In genomic region chr4:10296730-10297129, GRCh38 we compare ENCODE assay signal across 13 cellular contexts.
DNase-seq lines count a peak whose midpoint lies in the region; ATAC-seq and TF ChIP-seq lines count a peak whose summit lies in the region.
"Had no signal": no experiment of that assay in that cellular context is flagged by ENCODE, and none has a peak within 500 bp of the region (broad histone marks: within the 10 kb centered on the region; RNA-seq: fewer than 3 reads in every experiment).

No MANE protein-coding gene starts in this region.

- ATAC-seq in esophagus mucosa, result peak; percentile 38
- no peak for ATAC-seq in HG02852 (IDR thresholded peaks at IDR 0.05; ENCODE audit: unreplicated experiment)
- ATAC-seq in stimulated activated naive CD8-positive, alpha-beta T cell treated with anti-CD3 and anti-CD28 coated beads, Interleukin-15, Interleukin-2, amounts not matched to agents 100 U/mL and 50 U/mL, for 24 hours, result no peak

- H3K9me3 Mint-ChIP-seq in nephron, result no peaks in the 10 kb centered on the region

- no peak for TF ChIP-seq CTCF in nephron (IDR thresholded peaks at IDR 0.05; ENCODE audit: unreplicated experiment in 3 of 3)

- H3K36me3 Mint-ChIP-seq in nephron (ENCODE audit: low read depth), result no peaks in the 10 kb centered on the region

- peaks cover 6% of the 10 kb centered on the region for H3K4me1 Mint-ChIP-seq in nephron
- H3K4me1 Mint-ChIP-seq: B cell had no signal

- DNase-seq in AG20443 (ENCODE audit: low spot score) (peak; percentile 53), NCI-H524 (lab: John Stamatoyannopoulos, UW) (peak; percentile 78 to 91), dermis blood vessel endothelial cell (no peak), SK-N-DZ (ENCODE audit: low spot score) (no peak)
- no peak for DNase-seq in stimulated activated naive CD8-positive, alpha-beta T cell treated with anti-CD3 and anti-CD28 coated beads, Interleukin-15, Interleukin-2, amounts not matched to agents 100 U/mL and 50 U/mL, for 24 hours
- DNase-seq: NCI-H1694; Peyer's patch; stimulated activated CD4-positive, alpha-beta T cell treated with anti-CD3 and anti-CD28 coated beads, Interleukin-4, amount 100 ng/mL, for 24 hours; tibial artery had no signal

- no peak overlapping the region for H3K4me3 Mint-ChIP-seq in nephron
- H3K4me3 Mint-ChIP-seq: B cell had no signal

- H3K27me3 Mint-ChIP-seq in nephron (ENCODE audit: low read depth), result peaks cover 6% of the 10 kb centered on the region

- peak overlapping the region in 2 of 3 experiments; percentile 23 to 67 for H3K27ac Mint-ChIP-seq in nephron
- H3K27ac Mint-ChIP-seq: B cell had no signal

Comparison
In these comparisons a context has a peak if more than half of its experiments do, and no peak if none do; other contexts are left out.
1. DNase-seq: peak in AG20443 (single experiment) and NCI-H524 (2 of 2); none in dermis blood vessel endothelial cell (single experiment), SK-N-DZ (single experiment) and stimulated activated naive CD8-positive, alpha-beta T cell treated with anti-CD3 and anti-CD28 coated beads, Interleukin-15, Interleukin-2, amounts not matched to agents 100 U/mL and 50 U/mL, for 24 hours (single experiment).